8 cellular contexts compared by ENCODE assay signal in the genomic region with DNA sequence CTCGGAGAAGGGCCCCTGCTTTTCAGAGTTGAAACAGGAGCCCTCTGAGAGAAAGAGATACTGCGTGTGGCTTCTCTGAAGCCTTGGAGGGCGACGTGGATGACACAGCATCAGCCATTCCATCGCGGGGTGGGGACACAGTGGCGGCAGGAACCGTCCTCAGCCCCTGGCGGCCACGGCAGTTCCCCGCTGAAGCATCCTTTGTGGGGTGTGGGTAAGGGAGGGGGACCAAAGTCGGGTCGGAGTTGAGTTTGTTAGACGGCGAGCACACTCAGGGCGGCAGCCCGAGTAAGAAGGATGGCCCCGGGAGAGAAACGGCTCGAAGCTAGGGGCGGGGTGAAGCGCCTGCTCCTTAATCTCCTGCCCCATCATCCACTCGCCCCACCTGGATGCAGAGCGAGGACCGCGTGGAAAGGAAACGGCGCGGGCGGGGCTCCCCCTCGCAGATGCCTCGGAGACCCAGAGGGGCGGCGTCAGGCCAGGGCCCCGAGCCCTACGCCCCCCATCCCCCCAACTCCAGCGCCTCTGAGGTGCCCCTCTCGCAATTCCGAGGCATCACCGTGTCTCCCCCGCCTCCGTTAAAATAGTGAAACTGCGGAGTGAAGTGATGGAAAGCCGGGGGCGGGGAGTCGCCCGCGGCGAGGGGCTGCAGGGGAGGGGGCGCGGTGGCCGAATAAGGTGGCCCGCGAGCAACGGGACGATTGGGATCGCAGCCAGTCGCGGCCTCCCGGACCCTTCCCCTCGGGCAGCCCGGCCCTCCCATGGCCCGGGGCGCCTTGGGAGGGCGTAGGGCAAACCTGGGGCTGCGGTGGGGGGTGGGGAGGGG. TPM values are rescaled to one million over a fixed set of nuclear protein-coding genes. Genes with fewer than 3 reads are reported as not detected.
DNase-seq lines count a peak whose midpoint lies in the region; ATAC-seq and TF ChIP-seq lines count a peak whose summit lies in the region.

No MANE protein-coding gene starts in this region.

- H3K27ac Mint-ChIP-seq in CD8-positive, alpha-beta T cell = peak overlapping the region; percentile 94
- H3K27ac Mint-ChIP-seq in stimulated activated memory B cell treated with anti-CD40 and anti-IgM and Interleukin-4, amounts not matched to agents 10 μg/mL and 1 μg/mL and 100 μg/mL, for 72 hours = peak overlapping the region; percentile 94

- POLR2A ChIA-PET in CD8-positive, alpha-beta T cell (lab: Charles Lee) = interaction anchor here (0.7 to 6.6 kb wide), 6 partner anchors 10 to 295 kb away, joined by 3 to 43 read pairs (median 4); no protein-coding TSS in a partner anchor

- peak overlapping the region; percentile 98 for H3K9ac ChIP-seq in HUES6 (ENCODE audit: low read length)

- H3K4me1 ChIP-seq in CD8-positive, alpha-beta T cell (ENCODE audit: insufficient read depth, low read length) = peaks cover 26% of the 10 kb centered on the region
- peaks cover 29% of the 10 kb centered on the region for H3K4me1 ChIP-seq in HUES6 (ENCODE audit: control insufficient read depth, insufficient read depth, low read length)
- peaks cover 3% of the 10 kb centered on the region for H3K4me1 ChIP-seq in mucosa of descending colon (ENCODE audit: low read depth)

- H3K4me1 Mint-ChIP-seq in CD8-positive, alpha-beta T cell (ENCODE audit: low read depth) = peaks cover 34% of the 10 kb centered on the region
- H3K4me1 Mint-ChIP-seq in stimulated activated memory B cell treated with anti-CD40 and anti-IgM and Interleukin-4, amounts not matched to agents 10 μg/mL and 1 μg/mL and 100 μg/mL, for 72 hours = peaks cover 27% of the 10 kb centered on the region

- CTCF ChIA-PET in CD8-positive, alpha-beta T cell (lab: Charles Lee) = interaction anchor here (0.8 to 2.4 kb wide), 7 partner anchors 9 to 136 kb away, joined by 3 to 6 read pairs (median 5); no protein-coding TSS in a partner anchor

- no peaks in the 10 kb centered on the region for H3K9me3 Mint-ChIP-seq in CD8-positive, alpha-beta T cell
- no peaks in the 10 kb centered on the region for H3K9me3 Mint-ChIP-seq in stimulated activated memory B cell treated with anti-CD40 and anti-IgM and Interleukin-4, amounts not matched to agents 10 μg/mL and 1 μg/mL and 100 μg/mL, for 72 hours

- TF ChIP-seq CTCF in CD8-positive, alpha-beta T cell (IDR thresholded peaks at IDR 0.05) = peak; percentile 52
- TF ChIP-seq CTCF in mucosa of descending colon (IDR thresholded peaks at IDR 0.05) = no peak

- H3K9me3 ChIP-seq in CD8-positive, alpha-beta T cell (ENCODE audit: low read length) = no peaks in the 10 kb centered on the region
- no peaks in the 10 kb centered on the region for H3K9me3 ChIP-seq in HUES6 (ENCODE audit: control insufficient read depth, insufficient read depth, low read depth, low read length)
- H3K9me3 ChIP-seq in mucosa of descending colon = no peaks in the 10 kb centered on the region

- intact Hi-C loops in CD8-positive, alpha-beta T cell (cut with DNase I, micrococcal nuclease) = loop anchor here (1.0 to 10.0 kb wide), 9 partner anchors 21 to 1845 kb away; a partner anchor contains a TSS
- intact Hi-C loops in mucosa of descending colon (cut with DNase I, micrococcal nuclease) = no loop called here

- H3K4me3 Mint-ChIP-seq in CD8-positive, alpha-beta T cell = peak overlapping the region; percentile 95
- H3K4me3 Mint-ChIP-seq in stimulated activated memory B cell treated with anti-CD40 and anti-IgM and Interleukin-4, amounts not matched to agents 10 μg/mL and 1 μg/mL and 100 μg/mL, for 72 hours = peak overlapping the region; percentile 97

- ATAC-seq in CD8-positive, alpha-beta T cell = peak; percentile 64
- ATAC-seq in GM19468 (IDR thresholded peaks at IDR 0.05; ENCODE audit: extremely low read depth, unreplicated experiment) (peak; percentile 30), mucosa of descending colon (peak; percentile 43)
- peak; percentile 67 for ATAC-seq in stimulated activated memory B cell treated with anti-CD40 and anti-IgM and Interleukin-4, amounts not matched to agents 10 μg/mL and 1 μg/mL and 100 μg/mL, for 72 hours

- H3K27me3 ChIP-seq in CD8-positive, alpha-beta T cell (ENCODE audit: insufficient read depth, low read length) = no peaks in the 10 kb centered on the region
- no peaks in the 10 kb centered on the region; the same call in 1 of the 2 replicates for H3K27me3 ChIP-seq in HUES6 (ENCODE audit: control insufficient read depth, insufficient read depth, low read length)

- peak; percentile 39 to 77 (median 65) for DNase-seq in CD8-positive, alpha-beta T cell
- peak; percentile 63 to 66 for DNase-seq in activated CD4-positive, alpha-beta T cell treated with anti-CD3 and anti-CD28 coated beads for 4 hours
- DNase-seq in ecto neural progenitor cell (ENCODE audit: low spot score) (peak; percentile 71), mucosa of descending colon (peak; percentile 58 to 83 (median 76)), HCEC 1CT (no peak)

- H3K36me3 Mint-ChIP-seq in CD8-positive, alpha-beta T cell = peaks cover 13% of the 10 kb centered on the region
- H3K36me3 Mint-ChIP-seq in stimulated activated memory B cell treated with anti-CD40 and anti-IgM and Interleukin-4, amounts not matched to agents 10 μg/mL and 1 μg/mL and 100 μg/mL, for 72 hours = no peaks in the 10 kb centered on the region

- H3K4me3 ChIP-seq in CD8-positive, alpha-beta T cell (ENCODE audit: low read depth, low read length) = peak overlapping the region; percentile 97
- H3K4me3 ChIP-seq in HUES6 (ENCODE audit: low read depth, low read length) = peak overlapping the region; percentile 97
- peak overlapping the region; percentile 85 for H3K4me3 ChIP-seq in mucosa of descending colon

- no peaks in the 10 kb centered on the region for H3K36me3 ChIP-seq in CD8-positive, alpha-beta T cell (ENCODE audit: insufficient read depth, low read length)
- H3K36me3 ChIP-seq in HUES6 (ENCODE audit: control insufficient read depth, insufficient read depth, low read length) (no peaks in the 10 kb centered on the region), mucosa of descending colon (ENCODE audit: low read depth) (no peaks in the 10 kb centered on the region)

- H3K27ac ChIP-seq in CD8-positive, alpha-beta T cell (ENCODE audit: low read depth, low read length) = peak overlapping the region; percentile 84
- H3K27ac ChIP-seq in HUES6 (ENCODE audit: low read depth, low read length) = peak overlapping the region; percentile 86; the same call in 1 of the 2 replicates

- no peaks in the 10 kb centered on the region for H3K27me3 Mint-ChIP-seq in CD8-positive, alpha-beta T cell (ENCODE audit: low read depth)
- no peaks in the 10 kb centered on the region for H3K27me3 Mint-ChIP-seq in stimulated activated memory B cell treated with anti-CD40 and anti-IgM and Interleukin-4, amounts not matched to agents 10 μg/mL and 1 μg/mL and 100 μg/mL, for 72 hours

RNA-seq across cellular contexts. Expression of a gene that starts 0.8 kb away (rescaled TPM):
- total RNA-seq in CD8-positive, alpha-beta T cell = 10 to 100 TPM; 47.1 to 52.4 TPM
- 10 to 100 TPM; 64.9 to 85.9 (median 74.7) TPM for total RNA-seq in mucosa of descending colon

Comparison
In these comparisons a context has a peak if more than half of its experiments do, and no peak if none do; other contexts are left out.
1. intact Hi-C loops: an anchor here in CD8-positive, alpha-beta T cell (1.0 to 10.0 kb wide); none called in mucosa of descending colon.